In the genomic region with DNA sequence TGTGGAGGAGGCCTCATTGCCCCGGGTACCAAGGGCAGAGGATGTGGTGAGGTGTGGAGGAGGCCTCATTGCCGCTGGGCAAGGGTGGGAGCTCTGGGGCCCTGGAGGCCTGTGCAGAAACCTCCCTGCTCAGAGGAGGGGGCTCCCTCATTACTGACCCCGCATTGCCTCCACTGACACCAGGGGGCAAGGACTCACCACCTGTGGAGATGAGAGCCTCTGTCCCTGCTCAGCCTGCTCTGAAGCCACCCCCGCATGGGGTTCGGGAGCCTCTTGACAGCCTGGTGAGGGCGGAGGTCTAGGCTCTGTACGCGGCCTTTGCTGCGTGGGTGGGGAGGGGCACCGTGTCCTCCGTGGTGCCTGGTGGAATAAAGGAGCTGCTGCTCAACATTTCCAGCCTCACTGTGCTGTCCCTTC, we compare ENCODE assay signal across 13 cellular contexts.
DNase-seq lines count a peak whose midpoint lies in the region; ATAC-seq and TF ChIP-seq lines count a peak whose summit lies in the region.
"Had no signal": no experiment of that assay in that cellular context is flagged by ENCODE, and none has a peak within 500 bp of the region (broad histone marks: within the 10 kb centered on the region; RNA-seq: fewer than 3 reads in every experiment).

No MANE protein-coding gene starts in this region.

- H3K4me3 ChIP-seq in right atrium auricular region (no peak overlapping the region), mesendoderm (ENCODE audit: low read length) (no peak overlapping the region)
- H3K4me3 ChIP-seq: colonic mucosa had no signal

- H3K27ac ChIP-seq in right atrium auricular region (peak overlapping the region; percentile 80 to 81), mesendoderm (ENCODE audit: low read depth, low read length) (no peak overlapping the region)
- H3K27ac ChIP-seq: colonic mucosa had no signal

- H4K8ac ChIP-seq in mesendoderm (ENCODE audit: low read depth, low read length) = no peak overlapping the region

- H2BK5ac ChIP-seq in mesendoderm (ENCODE audit: low read length) = no peak overlapping the region

- no peaks in the 10 kb centered on the region for H3K9me3 ChIP-seq in right atrium auricular region
- H3K9me3 ChIP-seq: colonic mucosa had no signal

- H3K4me1 Mint-ChIP-seq in activated CD4-positive, alpha-beta T cell treated with anti-CD3 and anti-CD28 coated beads for 36 hours = peaks cover 84% of the 10 kb centered on the region
- peaks cover 55% of the 10 kb centered on the region for H3K4me1 Mint-ChIP-seq in activated T-helper 2 cell treated with anti-CD3 and anti-CD28 coated beads, Interferon-gamma antibody, Interleukin-2, Interleukin-4, amounts not matched to agents 10 μg/mL and 5 μg/mL and 100 μg/mL, durations not matched to agents 14 hours and 24 hours and 36 hours (ENCODE audit: low read depth)

- no peak overlapping the region for H3K18ac ChIP-seq in mesendoderm (ENCODE audit: low read length)

- H3K9ac ChIP-seq in mesendoderm (ENCODE audit: low read length) = no peak overlapping the region

- H3K27ac Mint-ChIP-seq in activated CD4-positive, alpha-beta T cell treated with anti-CD3 and anti-CD28 coated beads for 36 hours = peak overlapping the region; percentile 85
- peak overlapping the region; percentile 71 for H3K27ac Mint-ChIP-seq in activated T-helper 2 cell treated with anti-CD3 and anti-CD28 coated beads, Interferon-gamma antibody, Interleukin-2, Interleukin-4, amounts not matched to agents 10 μg/mL and 5 μg/mL and 100 μg/mL, durations not matched to agents 14 hours and 24 hours and 36 hours

- peak; percentile 36 for ATAC-seq in activated CD4-positive, alpha-beta T cell treated with anti-CD3 and anti-CD28 coated beads for 36 hours

- DNase-seq in activated CD4-positive, alpha-beta T cell treated with anti-CD3 and anti-CD28 coated beads for 36 hours = peak; percentile 62
- DNase-seq in activated CD4-positive, alpha-beta T cell treated with anti-CD3 and anti-CD28 coated beads, Interleukin-2, amount 50 U/mL, for 1 hour = no peak
- peak; percentile 15 for DNase-seq in activated T-helper 2 cell treated with anti-CD3 and anti-CD28 coated beads, Interferon-gamma antibody, Interleukin-2, Interleukin-4, amounts not matched to agents 10 μg/mL and 5 μg/mL and 100 μg/mL, durations not matched to agents 14 hours and 24 hours and 36 hours (ENCODE audit: low spot score)
- DNase-seq in right atrium auricular region (ENCODE audit: low spot score) (no peak), pons (ENCODE audit: low spot score) (no peak), mesendoderm (no peak), H4 (ENCODE audit: low spot score) (no peak)
- peak; percentile 24 for DNase-seq in stimulated activated naive CD4-positive, alpha-beta T cell treated with Interleukin-2 at 50 U/mL for 16 hours (lab: John Stamatoyannopoulos, UW)
- DNase-seq: 8988T, colonic mucosa, GOT3, NCI-H2227 treated with DMSO at 0.1 percent for 48 hours, small intestine had no signal

- POLR2A ChIA-PET in activated CD4-positive, alpha-beta T cell treated with anti-CD3 and anti-CD28 coated beads for 36 hours (lab: Charles Lee) = no interaction called here

- H3K27me3 ChIP-seq in right atrium auricular region (no peaks in the 10 kb centered on the region), mesendoderm (ENCODE audit: insufficient read depth, low read length, poor library complexity) (no peaks in the 10 kb centered on the region)
- H3K27me3 ChIP-seq: colonic mucosa had no signal

- no peak overlapping the region for H3K56ac ChIP-seq in mesendoderm (ENCODE audit: low read length)

- WGBS in mesendoderm (ENCODE audit: extremely low coverage, insufficient coverage, low lambda C conversion rate) = no CpG with 5 or more reads among the region's 11 CpGs

- H3K9me3 Mint-ChIP-seq in activated CD4-positive, alpha-beta T cell treated with anti-CD3 and anti-CD28 coated beads for 36 hours (ENCODE audit: low read depth) = no peaks in the 10 kb centered on the region
- H3K9me3 Mint-ChIP-seq in activated T-helper 2 cell treated with anti-CD3 and anti-CD28 coated beads, Interferon-gamma antibody, Interleukin-2, Interleukin-4, amounts not matched to agents 10 μg/mL and 5 μg/mL and 100 μg/mL, durations not matched to agents 14 hours and 24 hours and 36 hours = peaks cover 8% of the 10 kb centered on the region

- no peak overlapping the region for H2AK5ac ChIP-seq in mesendoderm (ENCODE audit: low read length)

- H3K4me1 ChIP-seq in right atrium auricular region (peaks cover 0 to 35% of the 10 kb centered on the region in 2 donors), mesendoderm (ENCODE audit: control insufficient read depth, low read depth, low read length) (no peaks in the 10 kb centered on the region)
- H3K4me1 ChIP-seq: colonic mucosa had no signal

- peak overlapping the region; percentile 21 for H3K4me3 Mint-ChIP-seq in activated CD4-positive, alpha-beta T cell treated with anti-CD3 and anti-CD28 coated beads for 36 hours
- H3K4me3 Mint-ChIP-seq in activated T-helper 2 cell treated with anti-CD3 and anti-CD28 coated beads, Interferon-gamma antibody, Interleukin-2, Interleukin-4, amounts not matched to agents 10 μg/mL and 5 μg/mL and 100 μg/mL, durations not matched to agents 14 hours and 24 hours and 36 hours (ENCODE audit: low read depth) = no peak overlapping the region

- no peak overlapping the region for H3K4me2 ChIP-seq in mesendoderm (ENCODE audit: low read length)

- TF ChIP-seq CTCF in right atrium auricular region (IDR thresholded peaks at IDR 0.05) = no peak

- H2BK120ac ChIP-seq in mesendoderm (ENCODE audit: low read depth, low read length) = no peak overlapping the region

- H2BK15ac ChIP-seq in mesendoderm (replicated peaks; ENCODE audit: low read depth) = no peak overlapping the region

- peaks cover 2% of the 10 kb centered on the region for H3K27me3 Mint-ChIP-seq in activated CD4-positive, alpha-beta T cell treated with anti-CD3 and anti-CD28 coated beads for 36 hours
- peaks cover 30% of the 10 kb centered on the region for H3K27me3 Mint-ChIP-seq in activated T-helper 2 cell treated with anti-CD3 and anti-CD28 coated beads, Interferon-gamma antibody, Interleukin-2, Interleukin-4, amounts not matched to agents 10 μg/mL and 5 μg/mL and 100 μg/mL, durations not matched to agents 14 hours and 24 hours and 36 hours (ENCODE audit: low read depth)

- H3K23ac ChIP-seq in mesendoderm (ENCODE audit: low read length) = no peak overlapping the region

- H3K4ac ChIP-seq in mesendoderm (ENCODE audit: low read depth, low read length) = no peak overlapping the region

- H4K5ac ChIP-seq in mesendoderm (ENCODE audit: low read length) = no peak overlapping the region

- H3K79me1 ChIP-seq in mesendoderm (ENCODE audit: low read length) = no peaks in the 10 kb centered on the region

- H3K36me3 Mint-ChIP-seq in activated CD4-positive, alpha-beta T cell treated with anti-CD3 and anti-CD28 coated beads for 36 hours (ENCODE audit: low read depth) = peaks cover 2% of the 10 kb centered on the region
- peaks cover 9% of the 10 kb centered on the region for H3K36me3 Mint-ChIP-seq in activated T-helper 2 cell treated with anti-CD3 and anti-CD28 coated beads, Interferon-gamma antibody, Interleukin-2, Interleukin-4, amounts not matched to agents 10 μg/mL and 5 μg/mL and 100 μg/mL, durations not matched to agents 14 hours and 24 hours and 36 hours (ENCODE audit: low read depth)

- H3K79me2 ChIP-seq in mesendoderm (ENCODE audit: control insufficient read depth, insufficient read depth, low read length) = no peaks in the 10 kb centered on the region

- no peaks in the 10 kb centered on the region for H3K36me3 ChIP-seq in right atrium auricular region
- H3K36me3 ChIP-seq in mesendoderm (ENCODE audit: control insufficient read depth, insufficient read depth, low read length) = no peaks in the 10 kb centered on the region
- H3K36me3 ChIP-seq: colonic mucosa had no signal

- CTCF ChIA-PET in activated CD4-positive, alpha-beta T cell treated with anti-CD3 and anti-CD28 coated beads for 36 hours (lab: Charles Lee) = interaction anchor here (0.6 to 1.2 kb wide), 3 partner anchors 33 to 67 kb away, joined by 3 to 5 read pairs (median 4); no protein-coding TSS in a partner anchor

- intact Hi-C loops in activated CD4-positive, alpha-beta T cell treated with anti-CD3 and anti-CD28 coated beads for 36 hours (cut with DNase I, micrococcal nuclease) = loop anchor here (1.0 to 5.0 kb wide), 4 partner anchors 36 to 244 kb away; a partner anchor contains a TSS
- intact Hi-C loops in activated T-helper 2 cell treated with anti-CD3 and anti-CD28 coated beads, Interferon-gamma antibody, Interleukin-2, Interleukin-4, amounts not matched to agents 10 μg/mL and 5 μg/mL and 100 μg/mL, durations not matched to agents 14 hours and 24 hours and 36 hours (cut with micrococcal nuclease) = loop anchor here (2.0 kb wide), 1 partner anchor 68 kb away; no protein-coding TSS in a partner anchor

Comparison
In these comparisons a context has a peak if more than half of its experiments do, and no peak if none do; other contexts are left out.
1. DNase-seq: peak in activated CD4-positive, alpha-beta T cell treated with anti-CD3 and anti-CD28 coated beads for 36 hours (single experiment), activated T-helper 2 cell treated with anti-CD3 and anti-CD28 coated beads, Interferon-gamma antibody, Interleukin-2, Interleukin-4, amounts not matched to agents 10 μg/mL and 5 μg/mL and 100 μg/mL, durations not matched to agents 14 hours and 24 hours and 36 hours (single experiment) and stimulated activated naive CD4-positive, alpha-beta T cell treated with Interleukin-2 at 50 U/mL for 16 hours (single experiment); none in activated CD4-positive, alpha-beta T cell treated with anti-CD3 and anti-CD28 coated beads, Interleukin-2, amount 50 U/mL, for 1 hour (single experiment), right atrium auricular region (single experiment), pons (single experiment), mesendoderm (single experiment) and H4 (single experiment).